Comparison of ENCODE assay signal across 9 cellular contexts in genomic region chr9:34990908-34991832, GRCh38. TPM values are rescaled to one million over a fixed set of nuclear protein-coding genes. Genes with fewer than 3 reads are reported as not detected.
DNase-seq lines count a peak whose midpoint lies in the region; ATAC-seq and TF ChIP-seq lines count a peak whose summit lies in the region.
"Had no signal": no experiment of that assay in that cellular context is flagged by ENCODE, and none has a peak within 500 bp of the region (broad histone marks: within the 10 kb centered on the region; RNA-seq: fewer than 3 reads in every experiment).

No MANE protein-coding gene starts in this region.

- H3K27me3 ChIP-seq in mammary epithelial cell (ENCODE audit: insufficient read depth, low read length): no peaks in the 10 kb centered on the region
- H3K27me3 ChIP-seq in mucosa of stomach (ENCODE audit: control insufficient read depth, insufficient read depth, low read length): peaks cover 3% of the 10 kb centered on the region
- no peaks in the 10 kb centered on the region for H3K27me3 ChIP-seq in upper lobe of right lung

- dilution Hi-C loops in mammary epithelial cell (cut with HindIII; ENCODE audit: low sequenced_read_pairs): no loop called here

- ATAC-seq in upper lobe of right lung (no peak), HG03095 (IDR thresholded peaks at IDR 0.05; ENCODE audit: unreplicated experiment) (no peak), GM21526 (IDR thresholded peaks at IDR 0.05; ENCODE audit: low FRiP score, unreplicated experiment) (no peak)

- H3K36me3 ChIP-seq in mammary epithelial cell (ENCODE audit: insufficient read depth, low read length) (no peaks in the 10 kb centered on the region), mucosa of stomach (ENCODE audit: control insufficient read depth, insufficient read depth, low read length) (no peaks in the 10 kb centered on the region), upper lobe of right lung (no peaks in the 10 kb centered on the region)

- H4K20me1 ChIP-seq in mammary epithelial cell (ENCODE audit: insufficient read depth, low read length): no peaks in the 10 kb centered on the region

- H3K79me2 ChIP-seq in mammary epithelial cell (ENCODE audit: insufficient read depth, low read length): no peaks in the 10 kb centered on the region

- H3K4me2 ChIP-seq in mammary epithelial cell (ENCODE audit: insufficient read depth, low read depth, low read length): peak overlapping the region; percentile 35

- no peak for DNase-seq in activated naive CD4-positive, alpha-beta T cell treated with Interleukin-2 at 50 U/mL for 16 hours
- no peak for DNase-seq in mammary epithelial cell
- DNase-seq in upper lobe of right lung: no peak
- no peak for DNase-seq in midbrain (lab: John Stamatoyannopoulos, UW)
- DNase-seq: activated CD4-positive, CD25-positive, alpha-beta regulatory T cell had no signal

- TSS peak; percentile 25 for BruUV-seq in mammary epithelial cell (replicated peaks; lab: Mats Ljungman, UMichigan)

- H3K27ac ChIP-seq in mammary epithelial cell (ENCODE audit: insufficient read depth, low read depth, low read length): no peak overlapping the region
- H3K27ac ChIP-seq in upper lobe of right lung: peak overlapping the region; percentile 73

- intact Hi-C loops in mammary epithelial cell (cut with micrococcal nuclease) (loop anchor here (5.0 kb wide), 2 partner anchors 81 to 121 kb away; partner anchors contain the start of gene VCP), upper lobe of right lung (cut with DNase I) (no loop called here)

- H3K9ac ChIP-seq in mammary epithelial cell (ENCODE audit: insufficient read depth, low read length): no peak overlapping the region
- peak overlapping the region; percentile 68 for H3K9ac ChIP-seq in mucosa of stomach (ENCODE audit: low read length)

- no peaks in the 10 kb centered on the region for H3K9me3 Mint-ChIP-seq in activated naive CD4-positive, alpha-beta T cell treated with anti-CD3 and anti-CD28 coated beads, Interleukin-2, amount 50 U/mL, for 24 hours

- H3K9me3 ChIP-seq in mammary epithelial cell (replicated peaks; ENCODE audit: insufficient read depth, low read length) (no peaks in the 10 kb centered on the region), mucosa of stomach (ENCODE audit: control insufficient read depth, low read length) (no peaks in the 10 kb centered on the region), upper lobe of right lung (no peaks in the 10 kb centered on the region)

- peak overlapping the region; percentile 81 for H3K27ac Mint-ChIP-seq in activated naive CD4-positive, alpha-beta T cell treated with anti-CD3 and anti-CD28 coated beads, Interleukin-2, amount 50 U/mL, for 24 hours

- H3K4me1 ChIP-seq in mammary epithelial cell (ENCODE audit: insufficient read depth, low read length): peaks cover 56% of the 10 kb centered on the region
- peaks cover 35% of the 10 kb centered on the region for H3K4me1 ChIP-seq in mucosa of stomach (ENCODE audit: control insufficient read depth, insufficient read depth, low read length)
- H3K4me1 ChIP-seq in upper lobe of right lung: peaks cover 30% of the 10 kb centered on the region

- in situ Hi-C loops in mammary epithelial cell (cut with MboI; ENCODE audit: low sequenced_read_pairs in 2 of 2): no loop called here

- CTCF ChIA-PET in mammary epithelial cell (lab: Charles Lee; ENCODE audit: low non-redundant PET): no interaction called here

- no peaks in the 10 kb centered on the region for H3K27me3 Mint-ChIP-seq in activated naive CD4-positive, alpha-beta T cell treated with anti-CD3 and anti-CD28 coated beads, Interleukin-2, amount 50 U/mL, for 24 hours

- 47% methylated on average over 7 of the region's 15 CpGs for WGBS in mammary epithelial cell (ENCODE audit: low coverage, missing lambda C conversion rate)

- H2AFZ ChIP-seq in mammary epithelial cell (ENCODE audit: low read depth, low read length): no peak overlapping the region

- no peaks in the 10 kb centered on the region for H3K36me3 Mint-ChIP-seq in activated naive CD4-positive, alpha-beta T cell treated with anti-CD3 and anti-CD28 coated beads, Interleukin-2, amount 50 U/mL, for 24 hours

- peaks cover 66% of the 10 kb centered on the region for H3K4me1 Mint-ChIP-seq in activated naive CD4-positive, alpha-beta T cell treated with anti-CD3 and anti-CD28 coated beads, Interleukin-2, amount 50 U/mL, for 24 hours

- TF ChIP-seq CTCF in mammary epithelial cell (conservative IDR thresholded peaks at IDR 0.05 in 1 of 2, IDR thresholded peaks at IDR 0.05 in 1 of 2; ENCODE audit: extremely low read depth in 1 of 2, insufficient read depth in 1 of 2, low read depth in 1 of 2, low read length in 2 of 2) (no peak), upper lobe of right lung (IDR thresholded peaks at IDR 0.05) (no peak)

- no peak overlapping the region for H3K4me3 ChIP-seq in mammary epithelial cell (replicated peaks in 1 of 3; ENCODE audit: insufficient read depth in 1 of 3, low read depth in 2 of 3, low read length in 3 of 3)
- no peak overlapping the region for H3K4me3 ChIP-seq in mucosa of stomach (ENCODE audit: low read length)
- no peak overlapping the region for H3K4me3 ChIP-seq in upper lobe of right lung

- peak overlapping the region; percentile 63 for H3K4me3 Mint-ChIP-seq in activated naive CD4-positive, alpha-beta T cell treated with anti-CD3 and anti-CD28 coated beads, Interleukin-2, amount 50 U/mL, for 24 hours

RNA-seq across cellular contexts. Expression of gene DNAJB5, which starts 1.6 kb away (rescaled TPM):
- 10 to 100 TPM in 1 of 2 donors, 1 to 10 TPM in 1; 8.4 to 10.0 TPM for total RNA-seq in mammary epithelial cell
- polyA plus RNA-seq in mammary epithelial cell: 3.4 TPM
- 3.9 TPM for polyA minus RNA-seq in mammary epithelial cell
- 8.3 TPM for total RNA-seq in upper lobe of right lung

RNA-seq across cellular contexts. Expression of gene PHF24, which starts 33.1 kb away (rescaled TPM):
- under 1 TPM; under 0.01 to 0.24 TPM for total RNA-seq in mammary epithelial cell
- 0.07 TPM for polyA plus RNA-seq in mammary epithelial cell
- not detected for polyA minus RNA-seq in mammary epithelial cell
- 0.23 TPM for total RNA-seq in upper lobe of right lung
